Comparison of ENCODE assay signal across 10 cellular contexts in the genomic region with DNA sequence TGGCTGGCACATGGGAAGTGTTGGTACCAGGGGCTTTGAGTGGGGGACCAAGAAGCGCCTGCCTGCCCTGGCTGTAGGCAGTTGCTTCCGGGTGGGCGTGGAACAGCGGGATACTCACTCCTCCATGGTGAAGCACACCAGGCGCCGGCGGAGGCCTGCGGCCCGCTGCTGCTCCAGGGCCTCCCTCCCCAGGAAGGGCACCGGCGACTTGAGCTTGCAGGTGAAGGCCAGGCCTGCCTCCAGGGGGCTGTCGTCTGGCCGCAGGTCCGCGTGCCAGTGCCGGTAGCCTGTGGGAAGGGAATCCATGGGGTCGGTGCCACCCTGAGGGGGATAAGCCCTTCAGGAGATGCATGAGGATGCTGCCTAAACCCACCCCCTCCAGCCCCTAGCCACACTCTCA. TPM values are rescaled to one million over a fixed set of nuclear protein-coding genes. Genes with fewer than 3 reads are reported as not detected.
"Had no signal": no experiment of that assay in that cellular context is flagged by ENCODE, and none has a peak within 500 bp of the region (broad histone marks: within the 10 kb centered on the region; RNA-seq: fewer than 3 reads in every experiment).

No MANE protein-coding gene starts in this region.

- H3K9me3 Mint-ChIP-seq: IgD-negative memory B cell had no signal

- H3K4me3 Mint-ChIP-seq: IgD-negative memory B cell had no signal

- H3K4me1 Mint-ChIP-seq: IgD-negative memory B cell had no signal

- ATAC-seq: HepG2, K562 had no signal

- H3K27ac ChIP-seq: HL-60, KMS-11 had no signal

- H3K4me3 ChIP-seq: K562 had no signal

- H3K27ac Mint-ChIP-seq: IgD-negative memory B cell had no signal

- H3K9ac ChIP-seq: KMS-11 had no signal

- H3K4me2 ChIP-seq: KMS-11 had no signal

- DNase-seq: IMR-90, KBM-7, KG1 had no signal

- H3K36me3 Mint-ChIP-seq: IgD-negative memory B cell had no signal

RNA-seq across cellular contexts. Expression of gene DBH, which starts 34.3 kb away (rescaled TPM):
- total RNA-seq: HepG2, HT-29, HT1080, IMR-90, K562 had no signal
- polyA plus RNA-seq: HepG2, IgD-negative memory B cell, IMR-90, K562 had no signal
